ENCODE assay signal across 8 cellular contexts in genomic region chr3:52934626-52935530, GRCh38. TPM values are rescaled to one million over a fixed set of nuclear protein-coding genes. Genes with fewer than 3 reads are reported as not detected.
DNase-seq lines count a peak whose midpoint lies in the region; ATAC-seq and TF ChIP-seq lines count a peak whose summit lies in the region.

No MANE protein-coding gene starts in this region.

- no peaks in the 10 kb centered on the region for H3K27me3 ChIP-seq in cardiac muscle cell
- no peaks in the 10 kb centered on the region for H3K27me3 ChIP-seq in psoas muscle (ENCODE audit: insufficient read depth in 3 of 3, low read length in 2 of 3)

- H3K4me3 Mint-ChIP-seq in activated naive CD8-positive, alpha-beta T cell treated with anti-CD3 and anti-CD28 coated beads, Interleukin-2, amount 10 ng/mL, durations not matched to agents 7 days and 5 days: no peak overlapping the region

- no peaks in the 10 kb centered on the region for H3K9me3 Mint-ChIP-seq in activated naive CD8-positive, alpha-beta T cell treated with anti-CD3 and anti-CD28 coated beads, Interleukin-2, amount 10 ng/mL, durations not matched to agents 7 days and 5 days

- WGBS in psoas muscle, 3 donors: 12 to 22% (median 15%) methylated on average over 8 of the region's 8 CpGs

- intact Hi-C loops in psoas muscle (cut with DNase I): loop anchor here (2.0 to 5.0 kb wide), 4 partner anchors 42 to 192 kb away; no protein-coding TSS in a partner anchor

- H3K36me3 ChIP-seq in cardiac muscle cell: no peaks in the 10 kb centered on the region
- peaks cover 0 to 31% of the 10 kb centered on the region in 2 donors for H3K36me3 ChIP-seq in psoas muscle (ENCODE audit: insufficient read depth in 1 of 2, low read depth in 1 of 2)

- H3K36me3 Mint-ChIP-seq in activated naive CD8-positive, alpha-beta T cell treated with anti-CD3 and anti-CD28 coated beads, Interleukin-2, amount 10 ng/mL, durations not matched to agents 7 days and 5 days: peaks cover 2% of the 10 kb centered on the region

- H3K27ac ChIP-seq in cardiac muscle cell (no peak overlapping the region), psoas muscle (no peak overlapping the region)

- ATAC-seq in activated naive CD8-positive, alpha-beta T cell treated with anti-CD3 and anti-CD28 coated beads, Interleukin-2, amount 10 ng/mL, durations not matched to agents 7 days and 5 days (ENCODE audit: low read depth): peak; percentile 91
- ATAC-seq in psoas muscle (peak; percentile 71 to 95 (median 82)), GM18502 (IDR thresholded peaks at IDR 0.05; ENCODE audit: poor library complexity, unreplicated experiment) (no peak)

- TF ChIP-seq CTCF in cardiac muscle cell (IDR thresholded peaks at IDR 0.05; ENCODE audit: low read depth, low read length) (peak; percentile 91), psoas muscle (IDR thresholded peaks at IDR 0.05) (peak; percentile 79)

- DNase-seq in NCI-H1417 (lab: John Stamatoyannopoulos, UW) (peak in 2 of 3 experiments; percentile 3 to 24), NCI-H1417 treated with DMSO at 0.1 percent for 48 hours (lab: John Stamatoyannopoulos, UW) (no peak), HUDEP-2 (lab: John Stamatoyannopoulos, UW; ENCODE audit: unreplicated experiment in 76 of 76) (peak in 43 of 76 experiments; percentile 1 to 64 (median 24)), SK-N-DZ (ENCODE audit: low spot score) (peak; percentile 38), cardiac muscle cell (ENCODE audit: low read depth in 1 of 2, low spot score in 1 of 2) (peak; percentile 61 to 69), psoas muscle (peak in 1 of 2 donors; percentile 24)
- DNase-seq in activated naive CD8-positive, alpha-beta T cell treated with anti-CD3 and anti-CD28 coated beads, Interleukin-2, amount 10 ng/mL, durations not matched to agents 7 days and 5 days: no peak

- POLR2A ChIA-PET in activated naive CD8-positive, alpha-beta T cell treated with anti-CD3 and anti-CD28 coated beads, Interleukin-2, amount 10 ng/mL, durations not matched to agents 7 days and 5 days (lab: Charles Lee): no interaction called here

- H3K9me3 ChIP-seq in cardiac muscle cell (ENCODE audit: low read depth) (no peaks in the 10 kb centered on the region), psoas muscle (no peaks in the 10 kb centered on the region)

- peaks cover 6% of the 10 kb centered on the region for H3K4me1 Mint-ChIP-seq in activated naive CD8-positive, alpha-beta T cell treated with anti-CD3 and anti-CD28 coated beads, Interleukin-2, amount 10 ng/mL, durations not matched to agents 7 days and 5 days

- H3K4me3 ChIP-seq in cardiac muscle cell (no peak overlapping the region), psoas muscle (no peak overlapping the region)

- no peak overlapping the region for H3K27ac Mint-ChIP-seq in activated naive CD8-positive, alpha-beta T cell treated with anti-CD3 and anti-CD28 coated beads, Interleukin-2, amount 10 ng/mL, durations not matched to agents 7 days and 5 days

- H3K4me1 ChIP-seq in cardiac muscle cell (ENCODE audit: low read depth) (no peaks in the 10 kb centered on the region), psoas muscle (peaks cover 4% of the 10 kb centered on the region)

- no peaks in the 10 kb centered on the region for H3K27me3 Mint-ChIP-seq in activated naive CD8-positive, alpha-beta T cell treated with anti-CD3 and anti-CD28 coated beads, Interleukin-2, amount 10 ng/mL, durations not matched to agents 7 days and 5 days

RNA-seq across cellular contexts. Expression of gene STIMATE, which starts 37.5 kb away (rescaled TPM):
- polyA plus RNA-seq in SK-N-DZ (2014; cell fraction: cytosol; rRNA removed): 11.1 and 19.4 TPM in 2 replicates
- 21.7 and 26.9 TPM in 2 replicates for polyA plus RNA-seq in SK-N-DZ (2014; cell fraction: nucleus; rRNA removed)
- total RNA-seq in activated naive CD8-positive, alpha-beta T cell treated with anti-CD3 and anti-CD28 coated beads, Interleukin-2, amount 10 ng/mL, durations not matched to agents 7 days and 5 days: 10 to 100 TPM; 38.5 to 39.1 TPM
- total RNA-seq in cardiac muscle cell (9.0 and 17.4 TPM in 2 replicates), psoas muscle (10 to 100 TPM in 3 of 4 donors, 1 to 10 TPM in 1; 7.1 to 12.9 (median 11.3) TPM)
- polyA plus RNA-seq in cardiac muscle cell (4.8 and 7.3 TPM in 2 replicates), psoas muscle (10 to 100 TPM in 1 of 3 donors, 1 to 10 TPM in 2; 3.5 to 22.3 (median 5.6) TPM)

Comparison
In these comparisons a context has a peak if more than half of its experiments do, and no peak if none do; other contexts are left out.
1. DNase-seq: peak in NCI-H1417 (2 of 3), HUDEP-2 (43 of 76), SK-N-DZ (single experiment) and cardiac muscle cell (2 of 2); none in NCI-H1417 treated with DMSO at 0.1 percent for 48 hours (single experiment) and activated naive CD8-positive, alpha-beta T cell treated with anti-CD3 and anti-CD28 coated beads, Interleukin-2, amount 10 ng/mL, durations not matched to agents 7 days and 5 days (single experiment).